17 cellular contexts compared by ENCODE assay signal in the genomic region with DNA sequence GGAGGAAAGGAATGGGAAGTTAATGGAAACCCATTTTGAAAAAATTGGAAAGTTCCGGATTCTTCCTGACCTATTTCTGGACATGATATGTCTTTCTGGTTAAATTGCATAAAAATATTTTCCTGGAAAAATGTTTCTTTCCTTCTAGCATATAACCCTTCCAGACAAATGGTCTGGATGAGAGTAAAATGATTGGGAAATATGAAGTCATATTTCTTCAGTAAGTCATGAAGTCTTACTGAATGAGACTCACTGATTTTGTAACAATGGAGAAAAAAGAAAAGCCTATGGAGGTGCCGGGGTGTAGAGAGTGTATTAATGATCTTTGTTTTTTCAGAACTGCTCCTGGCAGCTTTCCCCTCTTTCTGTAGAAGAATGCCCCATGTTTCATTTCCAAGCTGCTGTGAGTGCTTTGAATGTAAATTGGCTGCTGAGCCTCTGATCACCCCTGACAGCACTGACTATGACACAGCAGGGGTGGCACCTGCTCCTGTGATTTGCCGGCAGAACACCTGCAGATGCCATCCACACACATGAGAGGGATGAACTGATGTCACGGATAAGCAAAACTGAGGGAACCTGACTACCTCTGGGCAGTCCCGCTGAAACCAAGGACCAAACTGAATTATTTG. TPM values are rescaled to one million over a fixed set of nuclear protein-coding genes. Genes with fewer than 3 reads are reported as not detected.
DNase-seq lines count a peak whose midpoint lies in the region; ATAC-seq, FAIRE-seq and TF ChIP-seq lines count a peak whose summit lies in the region.
"Had no signal": no experiment of that assay in that cellular context is flagged by ENCODE, and none has a peak within 500 bp of the region (broad histone marks: within the 10 kb centered on the region; RNA-seq: fewer than 3 reads in every experiment).

No MANE protein-coding gene starts in this region.

- no peak overlapping the region for H3K4ac ChIP-seq in mesenchymal stem cell (ENCODE audit: low read depth in 1 of 2, low read length in 2 of 2)

- H3K4me2 ChIP-seq in astrocyte (ENCODE audit: low read length) (no peak overlapping the region), mesenchymal stem cell (ENCODE audit: low read length, poor library complexity, severe bottlenecking) (no peak overlapping the region)

- no peaks in the 10 kb centered on the region for H3K27me3 Mint-ChIP-seq in astrocyte (ENCODE audit: low read depth, unreplicated experiment)
- H3K27me3 Mint-ChIP-seq: activated naive CD8-positive, alpha-beta T cell treated with anti-CD3 and anti-CD28 coated beads, Interleukin-2, amount 50 U/mL, for 24 hours; B cell had no signal

- no peak for TF ChIP-seq CTCF in astrocyte (IDR thresholded peaks at IDR 0.05; ENCODE audit: insufficient read depth, low read depth, low read length)

- H3K14ac ChIP-seq in mesenchymal stem cell (ENCODE audit: low read length in 2 of 2), result no peak overlapping the region

- H3K27ac ChIP-seq in astrocyte (ENCODE audit: low read depth, low read length), result no peak overlapping the region
- no peak overlapping the region for H3K27ac ChIP-seq in mesenchymal stem cell (ENCODE audit: low read length, poor library complexity, severe bottlenecking)
- H3K27ac ChIP-seq: dorsolateral prefrontal cortex had no signal

- H4K91ac ChIP-seq in mesenchymal stem cell (ENCODE audit: low read length), result no peak overlapping the region

- no peak overlapping the region for H4K8ac ChIP-seq in mesenchymal stem cell (ENCODE audit: low read length)

- no peak overlapping the region for H3K4me3 ChIP-seq in astrocyte (ENCODE audit: insufficient read depth, low read depth, low read length)
- H3K4me3 ChIP-seq in mesenchymal stem cell (ENCODE audit: insufficient read depth in 1 of 2, low read depth in 1 of 2, low read length in 2 of 2), result no peak overlapping the region
- H3K4me3 ChIP-seq: dorsolateral prefrontal cortex had no signal

- no peak overlapping the region for H2BK12ac ChIP-seq in mesenchymal stem cell (ENCODE audit: low read length in 2 of 2)

- H2BK15ac ChIP-seq in mesenchymal stem cell (ENCODE audit: low read depth, poor library complexity, severe bottlenecking), result no peak overlapping the region

- WGBS in mesenchymal stem cell, result 83% methylated on average over 4 of the region's 5 CpGs

- no peak for ATAC-seq in HG02973 (IDR thresholded peaks at IDR 0.05; ENCODE audit: unreplicated experiment)
- ATAC-seq: activated naive CD8-positive, alpha-beta T cell treated with anti-CD3 and anti-CD28 coated beads, Interleukin-2, amount 50 U/mL, for 24 hours; stimulated activated effector memory CD8-positive, alpha-beta T cell treated with anti-CD3 and anti-CD28 coated beads, Interleukin-12 subunit alpha, Interleukin-12 subunit beta, amount 100 ng/mL, for 72 hours had no signal

- H3K4me1 Mint-ChIP-seq in astrocyte (ENCODE audit: low read depth, unreplicated experiment), result peaks cover 15% of the 10 kb centered on the region
- H3K4me1 Mint-ChIP-seq: stimulated activated effector memory CD8-positive, alpha-beta T cell treated with anti-CD3 and anti-CD28 coated beads, Interleukin-12 subunit alpha, Interleukin-12 subunit beta, amount 100 ng/mL, for 72 hours had no signal

- peak; percentile 33 for DNase-seq in COLO668 (lab: John Stamatoyannopoulos, UW; ENCODE audit: unreplicated experiment)
- DNase-seq in NCI-H2081 treated with DMSO at 0.1 percent for 48 hours (lab: John Stamatoyannopoulos, UW), result peak; percentile 13
- DNase-seq in astrocyte (ENCODE audit: low read depth), result peak; percentile 47
- DNase-seq in mesenchymal stem cell, result peak; percentile 37
- no peak for DNase-seq in posterior cingulate gyrus
- DNase-seq in DMS 273 (lab: John Stamatoyannopoulos, UW; ENCODE audit: unreplicated experiment), result no peak
- DNase-seq in NCI-H524 treated with DMSO at 0.1 percent for 48 hours (lab: John Stamatoyannopoulos, UW), result no peak
- DNase-seq: activated naive CD8-positive, alpha-beta T cell treated with anti-CD3 and anti-CD28 coated beads, Interleukin-2, amount 50 U/mL, for 24 hours; dorsolateral prefrontal cortex; NCI-H2029 treated with DMSO at 0.1 percent for 48 hours; occipital lobe; Right ventricle myocardium superior; stimulated activated CD4-positive, alpha-beta T cell treated with anti-CD3 and anti-CD28 coated beads, Interleukin-1b, Interleukin-23, amount 100 ng/mL, for 48 hours had no signal

- H3K9ac ChIP-seq in astrocyte (ENCODE audit: low read length) (no peak overlapping the region), mesenchymal stem cell (ENCODE audit: low read length) (peak overlapping the region; percentile 32)

- no peak overlapping the region for H3K18ac ChIP-seq in mesenchymal stem cell (ENCODE audit: low read depth in 1 of 2, low read length in 2 of 2)

- no peaks in the 10 kb centered on the region for H3K79me1 ChIP-seq in mesenchymal stem cell (replicated peaks; ENCODE audit: low read length, poor library complexity, severe bottlenecking)

- H2BK120ac ChIP-seq in mesenchymal stem cell (ENCODE audit: low read depth, low read length), result no peak overlapping the region

- H3K36me3 ChIP-seq in astrocyte (ENCODE audit: insufficient read depth, low read length), result no peaks in the 10 kb centered on the region
- H3K36me3 ChIP-seq in mesenchymal stem cell (ENCODE audit: control insufficient read depth in 1 of 2, insufficient read depth in 2 of 2, low read depth in 1 of 2, low read length in 2 of 2), result no peaks in the 10 kb centered on the region

- H2AFZ ChIP-seq in astrocyte (ENCODE audit: low read depth, low read length), result no peak overlapping the region
- no peak overlapping the region for H2AFZ ChIP-seq in mesenchymal stem cell (ENCODE audit: low read depth, low read length)

- no peak overlapping the region for H3K23ac ChIP-seq in mesenchymal stem cell (ENCODE audit: low read length in 2 of 2)

- no peaks in the 10 kb centered on the region for H3K79me2 ChIP-seq in astrocyte (ENCODE audit: insufficient read depth, low read length)

- no peaks in the 10 kb centered on the region for H4K20me1 ChIP-seq in astrocyte (ENCODE audit: insufficient read depth, low read length)

- H2AK5ac ChIP-seq in mesenchymal stem cell (ENCODE audit: low read length, severe bottlenecking), result no peak overlapping the region

- no peaks in the 10 kb centered on the region for H3K9me3 Mint-ChIP-seq in astrocyte (ENCODE audit: unreplicated experiment)
- H3K9me3 Mint-ChIP-seq: activated naive CD8-positive, alpha-beta T cell treated with anti-CD3 and anti-CD28 coated beads, Interleukin-2, amount 50 U/mL, for 24 hours; stimulated activated effector memory CD8-positive, alpha-beta T cell treated with anti-CD3 and anti-CD28 coated beads, Interleukin-12 subunit alpha, Interleukin-12 subunit beta, amount 100 ng/mL, for 72 hours had no signal

- no peaks in the 10 kb centered on the region for H3K36me3 Mint-ChIP-seq in astrocyte (ENCODE audit: low read depth, unreplicated experiment)
- H3K36me3 Mint-ChIP-seq: stimulated activated effector memory CD8-positive, alpha-beta T cell treated with anti-CD3 and anti-CD28 coated beads, Interleukin-12 subunit alpha, Interleukin-12 subunit beta, amount 100 ng/mL, for 72 hours had no signal

- intact Hi-C loops in posterior cingulate gyrus (cut with DNase I), result no loop called here

- H3K27me3 ChIP-seq in astrocyte (ENCODE audit: insufficient read depth, low read length) (no peaks in the 10 kb centered on the region), mesenchymal stem cell (ENCODE audit: control insufficient read depth in 1 of 2, insufficient read depth in 1 of 2, low read length in 2 of 2) (peaks cover 0 to 18% of the 10 kb centered on the region in 2 experiments)

- no peak for FAIRE-seq in astrocyte (lab: Jason Lieb, UNC)
- FAIRE-seq: GM18507 had no signal

- no peak overlapping the region for H2BK5ac ChIP-seq in mesenchymal stem cell (ENCODE audit: low read depth, low read length, poor library complexity, severe bottlenecking)

- H3K4me3 Mint-ChIP-seq in astrocyte (ENCODE audit: unreplicated experiment), result no peak overlapping the region
- H3K4me3 Mint-ChIP-seq: activated naive CD8-positive, alpha-beta T cell treated with anti-CD3 and anti-CD28 coated beads, Interleukin-2, amount 50 U/mL, for 24 hours; B cell; stimulated activated effector memory CD8-positive, alpha-beta T cell treated with anti-CD3 and anti-CD28 coated beads, Interleukin-12 subunit alpha, Interleukin-12 subunit beta, amount 100 ng/mL, for 72 hours had no signal

- H3K9me3 ChIP-seq in astrocyte (ENCODE audit: insufficient read depth, low read depth, low read length) (no peaks in the 10 kb centered on the region), mesenchymal stem cell (ENCODE audit: control insufficient read depth, low read length) (no peaks in the 10 kb centered on the region)

- no peak overlapping the region for H3K27ac Mint-ChIP-seq in astrocyte (ENCODE audit: unreplicated experiment)
- H3K27ac Mint-ChIP-seq: activated naive CD8-positive, alpha-beta T cell treated with anti-CD3 and anti-CD28 coated beads, Interleukin-2, amount 50 U/mL, for 24 hours; stimulated activated effector memory CD8-positive, alpha-beta T cell treated with anti-CD3 and anti-CD28 coated beads, Interleukin-12 subunit alpha, Interleukin-12 subunit beta, amount 100 ng/mL, for 72 hours had no signal

- H3K4me1 ChIP-seq in astrocyte (ENCODE audit: insufficient read depth, low read length), result peaks cover 5% of the 10 kb centered on the region
- no peaks in the 10 kb centered on the region for H3K4me1 ChIP-seq in mesenchymal stem cell (ENCODE audit: control insufficient read depth, insufficient read depth, low read depth, low read length)

RNA-seq across cellular contexts. Expression of gene ZNF41, which starts 19.7 kb away (rescaled TPM):
- 5.7 and 7.0 TPM in 2 replicates for total RNA-seq in astrocyte
- 3.6 TPM for polyA plus RNA-seq in mesenchymal stem cell (2013, experiment 1 of 2)
- 3.9 TPM for polyA plus RNA-seq in mesenchymal stem cell (2013, experiment 2 of 2)

RNA-seq across cellular contexts. Expression of gene ARAF, which starts 58.3 kb away (rescaled TPM):
- 44.0 and 48.7 TPM in 2 replicates for total RNA-seq in astrocyte
- polyA plus RNA-seq in mesenchymal stem cell (2013, experiment 1 of 2), result 54.0 TPM
- polyA plus RNA-seq in mesenchymal stem cell (2013, experiment 2 of 2), result 53.1 TPM

Comparison
In these comparisons a context has a peak if more than half of its experiments do, and no peak if none do; other contexts are left out.
1. DNase-seq: peak in COLO668 (single experiment), NCI-H2081 treated with DMSO at 0.1 percent for 48 hours (single experiment), astrocyte (single experiment) and mesenchymal stem cell (single experiment); none in posterior cingulate gyrus (0 of 10), DMS 273 (single experiment) and NCI-H524 treated with DMSO at 0.1 percent for 48 hours (single experiment).